In the genomic region with DNA sequence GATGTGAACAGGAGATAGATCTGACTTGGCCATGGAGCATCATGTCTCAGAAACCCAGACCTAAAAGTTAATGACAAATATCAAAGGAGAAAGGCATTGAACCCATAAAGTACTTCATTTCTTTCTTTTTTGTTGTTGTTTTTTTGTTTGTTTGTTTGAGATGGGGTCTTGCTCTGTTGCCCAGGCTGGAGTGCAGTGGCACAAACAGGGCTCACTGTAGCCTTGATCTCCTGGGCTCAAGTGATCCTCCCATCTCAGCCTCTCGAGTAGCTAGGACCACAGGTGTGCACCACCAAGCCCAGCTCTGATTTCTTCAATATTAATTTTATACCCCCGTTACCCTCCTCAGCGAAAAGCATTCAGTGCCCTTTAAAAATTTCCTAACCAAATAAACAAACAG, we compare ENCODE assay signal across 26 cellular contexts. TPM values are rescaled to one million over a fixed set of nuclear protein-coding genes. Genes with fewer than 3 reads are reported as not detected.
DNase-seq lines count a peak whose midpoint lies in the region; ATAC-seq and TF ChIP-seq lines count a peak whose summit lies in the region.
"Had no signal": no experiment of that assay in that cellular context is flagged by ENCODE, and none has a peak within 500 bp of the region (broad histone marks: within the 10 kb centered on the region; RNA-seq: fewer than 3 reads in every experiment).

No MANE protein-coding gene starts in this region.

- no peak for TF ChIP-seq POLR2A in vagina (IDR thresholded peaks at IDR 0.05)

- H3K4me1 ChIP-seq in Panc1 (ENCODE audit: control insufficient read depth, insufficient read depth, low read length) (peaks cover 38% of the 10 kb centered on the region), colonic mucosa (no peaks in the 10 kb centered on the region), trophoblast cell (ENCODE audit: control insufficient read depth in 1 of 2, insufficient read depth in 2 of 2, low read length in 2 of 2) (peaks cover 3 to 10% of the 10 kb centered on the region in 2 experiments), vagina (peaks cover 24% of the 10 kb centered on the region)
- H3K4me1 ChIP-seq: heart left ventricle, testis had no signal

- H3K79me2 ChIP-seq in trophoblast cell (ENCODE audit: control insufficient read depth, insufficient read depth, low read length, poor library complexity) = no peaks in the 10 kb centered on the region

- H3K4ac ChIP-seq in trophoblast cell (ENCODE audit: low read depth, low read length) = no peak overlapping the region

- H2BK12ac ChIP-seq in trophoblast cell (ENCODE audit: low read length) = no peak overlapping the region

- H3K23ac ChIP-seq in trophoblast cell (ENCODE audit: low read length) = no peak overlapping the region

- H2BK120ac ChIP-seq in trophoblast cell (ENCODE audit: insufficient read depth, low read length, poor library complexity) = no peak overlapping the region

- H3K79me1 ChIP-seq in trophoblast cell (ENCODE audit: low read length) = no peaks in the 10 kb centered on the region

- H3K27ac ChIP-seq in Panc1 (ENCODE audit: low read length) (peak overlapping the region; percentile 78), colonic mucosa (peak overlapping the region; percentile 74), trophoblast cell (ENCODE audit: low read depth, low read length) (peak overlapping the region; percentile 26), vagina (peak overlapping the region; percentile 66)
- H3K27ac ChIP-seq: BLaER1, cardiac muscle cell, heart left ventricle, HL-60, SK-N-MC, testis had no signal

- H3K27me3 ChIP-seq in Panc1 (ENCODE audit: control insufficient read depth, insufficient read depth, low read length) (no peaks in the 10 kb centered on the region), colonic mucosa (no peaks in the 10 kb centered on the region), trophoblast cell (ENCODE audit: insufficient read depth, low read length) (no peaks in the 10 kb centered on the region), vagina (no peaks in the 10 kb centered on the region)
- H3K27me3 ChIP-seq: BLaER1, cardiac muscle cell, heart left ventricle, testis had no signal

- no peak overlapping the region for H4K91ac ChIP-seq in trophoblast cell (ENCODE audit: low read depth, low read length)

- H2BK5ac ChIP-seq in trophoblast cell (ENCODE audit: low read depth, low read length, poor library complexity) = no peak overlapping the region

- H3K4me3 ChIP-seq in Panc1 (ENCODE audit: low read depth in 2 of 2, low read length in 2 of 2) (no peak overlapping the region), colonic mucosa (no peak overlapping the region), trophoblast cell (ENCODE audit: low read depth, low read length) (no peak overlapping the region), vagina (no peak overlapping the region)
- H3K4me3 ChIP-seq: BLaER1, cardiac muscle cell, heart left ventricle, SK-N-MC, testis had no signal

- H3K9ac ChIP-seq in colonic mucosa (ENCODE audit: low read depth in 2 of 2, low read length in 2 of 2) = no peak overlapping the region
- no peak overlapping the region for H3K9ac ChIP-seq in trophoblast cell (ENCODE audit: low read length)
- H3K9ac ChIP-seq: BLaER1 had no signal

- POLR2A ChIA-PET in Panc1 (lab: Charles Lee) = no interaction called here

- no TSS peak for BruUV-seq in Panc1 (replicated peaks; lab: Mats Ljungman, UMichigan)

- H3K36me3 ChIP-seq in Panc1 (ENCODE audit: control insufficient read depth, insufficient read depth, low read length) (no peaks in the 10 kb centered on the region; the same call in 1 of the 2 replicates), colonic mucosa (no peaks in the 10 kb centered on the region), trophoblast cell (ENCODE audit: control insufficient read depth in 1 of 2, insufficient read depth in 2 of 2, low read length in 2 of 2) (peaks cover 0 to 2% of the 10 kb centered on the region in 2 experiments), vagina (no peaks in the 10 kb centered on the region)
- H3K36me3 ChIP-seq: cardiac muscle cell had no signal

- H4K8ac ChIP-seq in trophoblast cell (ENCODE audit: low read depth, low read length) = no peak overlapping the region

- H3K18ac ChIP-seq in trophoblast cell (ENCODE audit: low read length) = no peak overlapping the region

- CTCF ChIA-PET in Panc1 (lab: Charles Lee) = no interaction called here

- no peak overlapping the region for H4K12ac ChIP-seq in trophoblast cell (ENCODE audit: low read depth, low read length)

- DNase-seq in Panc1 (ENCODE audit: low read depth, low spot score) (no peak), colonic mucosa (no peak), trophoblast cell (no peak), vagina (ENCODE audit: extremely low spot score in 2 of 2) (no peak), NOMO-1 (lab: John Stamatoyannopoulos, UW; ENCODE audit: unreplicated experiment in 2 of 2) (no peak), HPDE6-E6E7 (ENCODE audit: extremely low spot score) (no peak), D341Med (ENCODE audit: low spot score) (no peak)
- DNase-seq: activated CD4-positive, alpha-beta T cell treated with anti-CD3 and anti-CD28 coated beads, Interleukin-2, amount 10 ng/mL, durations not matched to agents 7 days and 5 days; activated effector memory CD4-positive, alpha-beta T cell treated with anti-CD3 and anti-CD28 coated beads, Interleukin-2, amount 50 U/mL, for 16 hours; activated T-cell treated with anti-CD3 and anti-CD28 coated beads, Interleukin-2, amount 50 U/mL, for 24 hours; aorta; effector memory CD8-positive, alpha-beta T cell; erythroblast; H9; heart left ventricle; Karpas-422; midbrain; naive thymus-derived CD8-positive, alpha-beta T cell; NCI-H2081; T-helper 1 cell had no signal

- WGBS in trophoblast cell (ENCODE audit: extremely low coverage, insufficient coverage, insufficient read length) = no CpG with 5 or more reads among the region's 3 CpGs

- TF ChIP-seq CTCF in Panc1 (IDR thresholded peaks at IDR 0.05) = no peak
- no peak for TF ChIP-seq CTCF in colonic mucosa (IDR thresholded peaks at IDR 0.05)
- TF ChIP-seq CTCF in vagina (IDR thresholded peaks at IDR 0.05) = no peak

- in situ Hi-C loops in Panc1 (cut with HindIII; ENCODE audit: low pct_unique_long_range_greater_than_20kb, low sequenced_read_pairs) = no loop called here

- H3K4me2 ChIP-seq in trophoblast cell (ENCODE audit: low read length) = no peak overlapping the region
- H3K4me2 ChIP-seq: BLaER1 had no signal

- H2AFZ ChIP-seq in trophoblast cell (ENCODE audit: insufficient read depth, low read length, poor library complexity) = no peak overlapping the region

- ATAC-seq in Panc1 = no peak
- ATAC-seq: effector memory CD8-positive, alpha-beta T cell; naive thymus-derived CD8-positive, alpha-beta T cell; stimulated activated memory B cell treated with anti-CD40 and anti-IgM and Interleukin-4, amounts not matched to agents 10 μg/mL and 1 μg/mL and 100 μg/mL, for 72 hours had no signal

- no peaks in the 10 kb centered on the region for H3K9me3 ChIP-seq in Panc1 (ENCODE audit: control insufficient read depth, insufficient read depth, low read depth, low read length)
- H3K9me3 ChIP-seq in colonic mucosa = no peaks in the 10 kb centered on the region
- H3K9me3 ChIP-seq in trophoblast cell (ENCODE audit: insufficient read depth, low read depth, low read length) = no peaks in the 10 kb centered on the region
- no peaks in the 10 kb centered on the region for H3K9me3 ChIP-seq in vagina
- H3K9me3 ChIP-seq: testis had no signal

- intact Hi-C loops in Panc1 (cut with micrococcal nuclease; ENCODE audit: unreplicated experiment) = no loop called here
- intact Hi-C loops in colonic mucosa (cut with DNase I) = no loop called here
- intact Hi-C loops in vagina (cut with DNase I) = no loop called here

- H2AK5ac ChIP-seq in trophoblast cell (ENCODE audit: low read length) = no peak overlapping the region

- no peak overlapping the region for H3K14ac ChIP-seq in trophoblast cell (ENCODE audit: low read length)

RNA-seq across cellular contexts. Expression of gene KIF16B, which starts 45.8 kb away (rescaled TPM):
- total RNA-seq in Panc1 (2021; ENCODE audit: unreplicated experiment) (16.6 TPM), colonic mucosa (10 to 100 TPM; 41.6 to 68.7 TPM), vagina (27.7 TPM)
- 10.2 TPM for polyA plus RNA-seq in Panc1 (2012; ENCODE audit: insufficient read length)
- polyA plus RNA-seq in trophoblast cell (2013) = 11.9 and 12.3 TPM in 2 replicates

Comparison
In these comparisons a context has a peak if more than half of its experiments do, and no peak if none do; other contexts are left out.
1. H3K27ac ChIP-seq: peak in every context shown above with its lines; median percentile 78 in Panc1; 74 in colonic mucosa; 66 in vagina; 26 in trophoblast cell.